Comparison of ENCODE assay signal across 9 cellular contexts in the genomic region with DNA sequence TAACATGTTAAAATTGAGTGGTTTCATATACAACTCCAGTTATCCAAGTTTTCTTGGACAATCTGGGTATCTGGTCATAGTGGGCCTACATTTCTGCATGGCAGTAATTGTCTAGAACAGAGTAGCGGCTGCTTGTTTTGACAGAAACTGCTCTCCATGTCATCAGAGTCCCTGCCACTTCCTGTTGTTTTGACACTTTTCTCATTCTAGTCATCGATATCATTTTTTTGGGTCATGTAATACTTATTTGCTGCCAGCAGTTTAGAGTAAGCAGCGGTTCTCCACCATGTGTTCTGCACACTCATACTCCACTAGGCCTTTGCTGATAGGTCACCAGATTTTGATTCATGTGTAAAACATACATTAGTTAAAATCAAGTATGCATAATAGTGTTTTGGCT.
DNase-seq lines count a peak whose midpoint lies in the region; ATAC-seq lines count a peak whose summit lies in the region.
"Had no signal": no experiment of that assay in that cellular context is flagged by ENCODE, and none has a peak within 500 bp of the region (broad histone marks: within the 10 kb centered on the region; RNA-seq: fewer than 3 reads in every experiment).

No MANE protein-coding gene starts in this region.

- H3K4me1 Mint-ChIP-seq in activated CD4-positive, alpha-beta memory T cell treated with anti-CD3 and anti-CD28 coated beads, Interleukin-2, amount 10 ng/mL, durations not matched to agents 7 days and 5 days, result peaks cover 74% of the 10 kb centered on the region

- H3K9me3 Mint-ChIP-seq in activated CD4-positive, alpha-beta memory T cell treated with anti-CD3 and anti-CD28 coated beads, Interleukin-2, amount 10 ng/mL, durations not matched to agents 7 days and 5 days, result no peaks in the 10 kb centered on the region

- H3K27me3 Mint-ChIP-seq in activated CD4-positive, alpha-beta memory T cell treated with anti-CD3 and anti-CD28 coated beads, Interleukin-2, amount 10 ng/mL, durations not matched to agents 7 days and 5 days, result no peaks in the 10 kb centered on the region

- CTCF ChIA-PET in activated CD4-positive, alpha-beta memory T cell treated with anti-CD3 and anti-CD28 coated beads, Interleukin-2, amount 10 ng/mL, durations not matched to agents 7 days and 5 days (lab: Charles Lee), result interaction anchor here (0.6 to 2.3 kb wide), 6 partner anchors 47 to 227 kb away, joined by 3 to 10 read pairs (median 3); no protein-coding TSS in a partner anchor

- peaks cover 21% of the 10 kb centered on the region for H3K36me3 Mint-ChIP-seq in activated CD4-positive, alpha-beta memory T cell treated with anti-CD3 and anti-CD28 coated beads, Interleukin-2, amount 10 ng/mL, durations not matched to agents 7 days and 5 days (ENCODE audit: low read depth)

- H3K27ac Mint-ChIP-seq in activated CD4-positive, alpha-beta memory T cell treated with anti-CD3 and anti-CD28 coated beads, Interleukin-2, amount 10 ng/mL, durations not matched to agents 7 days and 5 days, result peak overlapping the region; percentile 96

- H3K4me3 Mint-ChIP-seq in activated CD4-positive, alpha-beta memory T cell treated with anti-CD3 and anti-CD28 coated beads, Interleukin-2, amount 10 ng/mL, durations not matched to agents 7 days and 5 days, result no peak overlapping the region

- ATAC-seq in HG03064 (IDR thresholded peaks at IDR 0.05; ENCODE audit: low read depth, unreplicated experiment) (peak; percentile 56), sciatic nerve (peak; percentile 34), HG03565 (IDR thresholded peaks at IDR 0.05; ENCODE audit: unreplicated experiment) (no peak)

- POLR2A ChIA-PET in activated CD4-positive, alpha-beta memory T cell treated with anti-CD3 and anti-CD28 coated beads, Interleukin-2, amount 10 ng/mL, durations not matched to agents 7 days and 5 days (lab: Charles Lee), result interaction anchor here (1.0 to 2.9 kb wide), 13 partner anchors 10 to 198 kb away, joined by 3 to 14 read pairs (median 6); a partner anchor contains a TSS

- peak; percentile 17 for DNase-seq in activated CD8-positive, alpha-beta memory T cell treated with anti-CD3 and anti-CD28 coated beads, Interleukin-2, amount 50 U/mL, for 24 hours (ENCODE audit: extremely low read depth)
- no peak for DNase-seq in activated CD8-positive, alpha-beta memory T cell treated with anti-CD3 and anti-CD28 coated beads, Interleukin-2, amount 50 U/mL, for 48 hours
- DNase-seq in activated CD4-positive, alpha-beta memory T cell treated with anti-CD3 and anti-CD28 coated beads, Interleukin-2, amount 10 ng/mL, durations not matched to agents 7 days and 5 days, result peak; percentile 62
- DNase-seq in sciatic nerve (ENCODE audit: low spot score) (no peak), NCI-H1436 (lab: John Stamatoyannopoulos, UW) (no peak), iPS-NIHi11 (ENCODE audit: low spot score) (no peak)
- DNase-seq: MM.1S had no signal

- intact Hi-C loops in sciatic nerve (cut with DNase I), result no loop called here

Comparison
In these comparisons a context has a peak if more than half of its experiments do, and no peak if none do; other contexts are left out.
1. DNase-seq: peak in activated CD8-positive, alpha-beta memory T cell treated with anti-CD3 and anti-CD28 coated beads, Interleukin-2, amount 50 U/mL, for 24 hours (single experiment) and activated CD4-positive, alpha-beta memory T cell treated with anti-CD3 and anti-CD28 coated beads, Interleukin-2, amount 10 ng/mL, durations not matched to agents 7 days and 5 days (single experiment); none in activated CD8-positive, alpha-beta memory T cell treated with anti-CD3 and anti-CD28 coated beads, Interleukin-2, amount 50 U/mL, for 48 hours (single experiment), sciatic nerve (single experiment), NCI-H1436 (single experiment) and iPS-NIHi11 (single experiment).